In genomic region chr10:75012471-75012870, GRCh38 we compare ENCODE assay signal across 15 cellular contexts.
DNase-seq lines count a peak whose midpoint lies in the region; ATAC-seq and TF ChIP-seq lines count a peak whose summit lies in the region.
"Had no signal": no experiment of that assay in that cellular context is flagged by ENCODE, and none has a peak within 500 bp of the region (broad histone marks: within the 10 kb centered on the region; RNA-seq: fewer than 3 reads in every experiment).

No MANE protein-coding gene starts in this region.

- H2AFZ ChIP-seq in GM23338, result no peak overlapping the region

- ATAC-seq in activated CD8-positive, alpha-beta T cell treated with anti-CD3 and anti-CD28 coated beads for 36 hours, result no peak
- no peak for ATAC-seq in activated CD8-positive, alpha-beta T cell treated with anti-CD3 and anti-CD28 coated beads, Interleukin-2, amount 10 ng/mL, durations not matched to agents 7 days and 5 days
- ATAC-seq in GM23338, result no peak
- peak; percentile 49 for ATAC-seq in activated B cell treated with CpG ODN at 0.5 μM for 24 hours (ENCODE audit: low read depth)
- ATAC-seq in GM19452 (IDR thresholded peaks at IDR 0.05; ENCODE audit: unreplicated experiment), result no peak
- ATAC-seq: A549 had no signal

- peaks cover 60% of the 10 kb centered on the region for H3K4me1 Mint-ChIP-seq in activated CD8-positive, alpha-beta T cell treated with anti-CD3 and anti-CD28 coated beads for 36 hours (ENCODE audit: low read depth)
- peaks cover 67% of the 10 kb centered on the region for H3K4me1 Mint-ChIP-seq in activated CD8-positive, alpha-beta T cell treated with anti-CD3 and anti-CD28 coated beads, Interleukin-2, amount 10 ng/mL, durations not matched to agents 7 days and 5 days (ENCODE audit: low read depth)
- H3K4me1 Mint-ChIP-seq in GM23338, result no peaks in the 10 kb centered on the region; the same call in 2 of the 3 replicates
- H3K4me1 Mint-ChIP-seq in activated B cell treated with CpG ODN at 0.5 μM for 24 hours, result peaks cover 56% of the 10 kb centered on the region
- peaks cover 7% of the 10 kb centered on the region for H3K4me1 Mint-ChIP-seq in progenitor cell of endocrine pancreas (ENCODE audit: low read depth)

- H3K9me3 Mint-ChIP-seq in activated CD8-positive, alpha-beta T cell treated with anti-CD3 and anti-CD28 coated beads for 36 hours, result no peaks in the 10 kb centered on the region
- no peaks in the 10 kb centered on the region for H3K9me3 Mint-ChIP-seq in activated CD8-positive, alpha-beta T cell treated with anti-CD3 and anti-CD28 coated beads, Interleukin-2, amount 10 ng/mL, durations not matched to agents 7 days and 5 days (ENCODE audit: insufficient read depth)
- H3K9me3 Mint-ChIP-seq in GM23338, result no peaks in the 10 kb centered on the region
- no peaks in the 10 kb centered on the region for H3K9me3 Mint-ChIP-seq in activated B cell treated with CpG ODN at 0.5 μM for 24 hours
- H3K9me3 Mint-ChIP-seq in progenitor cell of endocrine pancreas (ENCODE audit: low read depth), result no peaks in the 10 kb centered on the region

- no peak overlapping the region for H3K4me2 ChIP-seq in GM23338
- H3K4me2 ChIP-seq: A549 had no signal

- H3K4me3 Mint-ChIP-seq in activated CD8-positive, alpha-beta T cell treated with anti-CD3 and anti-CD28 coated beads for 36 hours, result no peak overlapping the region
- H3K4me3 Mint-ChIP-seq in activated CD8-positive, alpha-beta T cell treated with anti-CD3 and anti-CD28 coated beads, Interleukin-2, amount 10 ng/mL, durations not matched to agents 7 days and 5 days, result no peak overlapping the region
- H3K4me3 Mint-ChIP-seq in GM23338, result no peak overlapping the region
- peak overlapping the region; percentile 33 for H3K4me3 Mint-ChIP-seq in activated B cell treated with CpG ODN at 0.5 μM for 24 hours
- H3K4me3 Mint-ChIP-seq in progenitor cell of endocrine pancreas (ENCODE audit: low read depth), result no peak overlapping the region

- CTCF ChIA-PET in activated CD8-positive, alpha-beta T cell treated with anti-CD3 and anti-CD28 coated beads for 36 hours (lab: Charles Lee), result interaction anchor here (1.3 to 1.6 kb wide), 2 partner anchors 9 to 181 kb away, joined by 4 to 6 read pairs; no protein-coding TSS in a partner anchor
- CTCF ChIA-PET in activated CD8-positive, alpha-beta T cell treated with anti-CD3 and anti-CD28 coated beads, Interleukin-2, amount 10 ng/mL, durations not matched to agents 7 days and 5 days (lab: Charles Lee), result interaction anchor here (1.3 to 5.3 kb wide), 2 partner anchors 40 to 274 kb away, joined by 3 to 22 read pairs; no protein-coding TSS in a partner anchor
- CTCF ChIA-PET in activated B cell treated with CpG ODN at 0.5 μM for 24 hours (lab: Charles Lee), result interaction anchor here (2.0 kb wide), 1 partner anchor 10 kb away, joined by 5 read pairs; no protein-coding TSS in a partner anchor

- H3K27me3 ChIP-seq in GM23338 (ENCODE audit: insufficient read depth), result no peaks in the 10 kb centered on the region
- H3K27me3 ChIP-seq: ovary had no signal

- no peaks in the 10 kb centered on the region for H3K27me3 Mint-ChIP-seq in activated CD8-positive, alpha-beta T cell treated with anti-CD3 and anti-CD28 coated beads for 36 hours
- no peaks in the 10 kb centered on the region for H3K27me3 Mint-ChIP-seq in activated CD8-positive, alpha-beta T cell treated with anti-CD3 and anti-CD28 coated beads, Interleukin-2, amount 10 ng/mL, durations not matched to agents 7 days and 5 days (ENCODE audit: low read depth)
- H3K27me3 Mint-ChIP-seq in GM23338 (ENCODE audit: insufficient read depth, low read depth, poor library complexity) (no peaks in the 10 kb centered on the region), activated B cell treated with CpG ODN at 0.5 μM for 24 hours (no peaks in the 10 kb centered on the region), progenitor cell of endocrine pancreas (no peaks in the 10 kb centered on the region)

- H3K27ac ChIP-seq in GM23338 (ENCODE audit: low read depth), result no peak overlapping the region
- H3K27ac ChIP-seq: A549, skin epidermis, WERI-Rb-1 had no signal

- intact Hi-C loops in activated CD8-positive, alpha-beta T cell treated with anti-CD3 and anti-CD28 coated beads for 36 hours (cut with micrococcal nuclease), result loop anchor here (10.0 kb wide), 2 partner anchors 188 to 748 kb away; partner anchors contain the start of gene KAT6B
- intact Hi-C loops in activated B cell treated with CpG ODN at 0.5 μM for 24 hours (cut with micrococcal nuclease), result loop anchor here (1.0 kb wide), 1 partner anchor 34 kb away; no protein-coding TSS in a partner anchor

- no peaks in the 10 kb centered on the region for H3K36me3 ChIP-seq in GM23338 (ENCODE audit: insufficient read depth)
- H3K36me3 ChIP-seq: ovary, WERI-Rb-1 had no signal

- H3K4me1 ChIP-seq in GM23338 (ENCODE audit: insufficient read depth), result no peaks in the 10 kb centered on the region
- H3K4me1 ChIP-seq: A549 had no signal

- no peaks in the 10 kb centered on the region for H4K20me1 ChIP-seq in GM23338 (replicated peaks; ENCODE audit: insufficient read depth)

- H3F3A ChIP-seq in GM23338 (replicated peaks; ENCODE audit: low read depth), result no peaks in the 10 kb centered on the region

- H3K27ac Mint-ChIP-seq in activated CD8-positive, alpha-beta T cell treated with anti-CD3 and anti-CD28 coated beads for 36 hours, result peak overlapping the region; percentile 90
- no peak overlapping the region for H3K27ac Mint-ChIP-seq in activated CD8-positive, alpha-beta T cell treated with anti-CD3 and anti-CD28 coated beads, Interleukin-2, amount 10 ng/mL, durations not matched to agents 7 days and 5 days
- H3K27ac Mint-ChIP-seq in GM23338 (0 out of 2 replicates have a peak overlapping the region, but pooled peaks have one; percentile 33), activated B cell treated with CpG ODN at 0.5 μM for 24 hours (peak overlapping the region; percentile 74), progenitor cell of endocrine pancreas (peak overlapping the region; percentile 81)

- POLR2A ChIA-PET in activated CD8-positive, alpha-beta T cell treated with anti-CD3 and anti-CD28 coated beads for 36 hours (lab: Charles Lee), result no interaction called here
- POLR2A ChIA-PET in activated CD8-positive, alpha-beta T cell treated with anti-CD3 and anti-CD28 coated beads, Interleukin-2, amount 10 ng/mL, durations not matched to agents 7 days and 5 days (lab: Charles Lee), result no interaction called here
- POLR2A ChIA-PET in activated B cell treated with CpG ODN at 0.5 μM for 24 hours (lab: Charles Lee), result interaction anchor here (1.5 kb wide), 1 partner anchor 11 kb away, joined by 3 read pairs; no protein-coding TSS in a partner anchor

- no peaks in the 10 kb centered on the region for H3K79me2 ChIP-seq in GM23338 (replicated peaks; ENCODE audit: insufficient read depth)

- H3K9me2 ChIP-seq in GM23338 (ENCODE audit: insufficient read depth), result no peaks in the 10 kb centered on the region

- TF ChIP-seq CTCF in activated CD8-positive, alpha-beta T cell treated with anti-CD3 and anti-CD28 coated beads for 36 hours (IDR thresholded peaks at IDR 0.05), result no peak
- TF ChIP-seq CTCF in GM23338 (conservative IDR thresholded peaks at IDR 0.05; ENCODE audit: low read depth in 2 of 2), result no peak
- TF ChIP-seq CTCF in activated B cell treated with CpG ODN at 0.5 μM for 24 hours (IDR thresholded peaks at IDR 0.05), result no peak
- no peak for TF ChIP-seq CTCF in progenitor cell of endocrine pancreas (IDR thresholded peaks at IDR 0.05; ENCODE audit: unreplicated experiment)
- TF ChIP-seq CTCF in foreskin fibroblast (IDR thresholded peaks at IDR 0.05; ENCODE audit: low read depth, low read length), result no peak

- H3K4me3 ChIP-seq in GM23338 (no peak overlapping the region), foreskin fibroblast (ENCODE audit: low read depth in 1 of 2, low read length in 2 of 2) (no peak overlapping the region)
- H3K4me3 ChIP-seq: A549, ovary, skin epidermis had no signal

- H3K36me3 Mint-ChIP-seq in activated CD8-positive, alpha-beta T cell treated with anti-CD3 and anti-CD28 coated beads for 36 hours (ENCODE audit: low read depth), result peaks cover 21% of the 10 kb centered on the region
- H3K36me3 Mint-ChIP-seq in activated CD8-positive, alpha-beta T cell treated with anti-CD3 and anti-CD28 coated beads, Interleukin-2, amount 10 ng/mL, durations not matched to agents 7 days and 5 days (ENCODE audit: low read depth), result peaks cover 33% of the 10 kb centered on the region
- H3K36me3 Mint-ChIP-seq in GM23338 (ENCODE audit: low read depth) (no peaks in the 10 kb centered on the region), activated B cell treated with CpG ODN at 0.5 μM for 24 hours (ENCODE audit: low read depth) (peaks cover 15% of the 10 kb centered on the region), progenitor cell of endocrine pancreas (ENCODE audit: insufficient read depth) (peaks cover 5% of the 10 kb centered on the region)

- no peak for DNase-seq in activated CD8-positive, alpha-beta T cell treated with anti-CD3 and anti-CD28 coated beads for 36 hours
- no peak for DNase-seq in activated CD8-positive, alpha-beta T cell treated with anti-CD3 and anti-CD28 coated beads, Interleukin-2, amount 10 ng/mL, durations not matched to agents 7 days and 5 days
- no peak for DNase-seq in GM23338 (ENCODE audit: low spot score)
- no peak for DNase-seq in activated B cell treated with CpG ODN at 0.5 μM for 24 hours
- no peak for DNase-seq in progenitor cell of endocrine pancreas (ENCODE audit: low spot score, unreplicated experiment)
- DNase-seq in foreskin fibroblast, result no peak
- DNase-seq in NCI-H446 (lab: John Stamatoyannopoulos, UW), result no peak
- DNase-seq: activated T-cell treated with anti-CD3 and anti-CD28 coated beads, Interleukin-2, amount 50 U/mL, for 1 hour; islet precursor cell; NCI-H1105; ovary; WERI-Rb-1 had no signal
